ENCODE assay signal across 17 cellular contexts in genomic region chr17:44362056-44362355, GRCh38. TPM values are rescaled to one million over a fixed set of nuclear protein-coding genes. Genes with fewer than 3 reads are reported as not detected.
DNase-seq lines count a peak whose midpoint lies in the region; ATAC-seq, FAIRE-seq and TF ChIP-seq lines count a peak whose summit lies in the region.
"Had no signal": no experiment of that assay in that cellular context is flagged by ENCODE, and none has a peak within 500 bp of the region (broad histone marks: within the 10 kb centered on the region; RNA-seq: fewer than 3 reads in every experiment).

No MANE protein-coding gene starts in this region.

- H3K79me2 ChIP-seq in K562 (ENCODE audit: control insufficient read depth, insufficient read depth, low read length) = no peaks in the 10 kb centered on the region
- H3K79me2 ChIP-seq in neural cell (replicated peaks; ENCODE audit: insufficient read depth, low read length) = peaks cover 60% of the 10 kb centered on the region

- H3K27ac ChIP-seq in HUES48 (ENCODE audit: low read depth, low read length) (no peak overlapping the region), K562 (ENCODE audit: extremely low read depth, low read depth, low read length) (no peak overlapping the region), neural cell (ENCODE audit: low read length) (peak overlapping the region; percentile 91)
- H3K27ac ChIP-seq: coronary artery, ovary had no signal

- no TSS peak for BruUV-seq in K562 (replicated peaks; lab: Mats Ljungman, UMichigan)

- no peak for FAIRE-seq in K562 (lab: Jason Lieb, UNC)
- FAIRE-seq: keratinocyte, small intestine had no signal

- in situ Hi-C loops in K562 (cut with MboI) = no loop called here

- no peak overlapping the region for H3K4me2 ChIP-seq in K562 (ENCODE audit: insufficient read depth, low read length)
- H3K4me2 ChIP-seq in neural cell (ENCODE audit: low read length) = peak overlapping the region; percentile 78

- H3K27me3 ChIP-seq in HUES48 (ENCODE audit: control insufficient read depth, insufficient read depth, low read length) = no peaks in the 10 kb centered on the region; the same call in 1 of the 2 replicates
- H3K27me3 ChIP-seq in K562 (ENCODE audit: control insufficient read depth in 2 of 2, insufficient read depth in 2 of 2, low read length in 2 of 2) = no peaks in the 10 kb centered on the region; a peak in 1 of 5 replicates
- no peaks in the 10 kb centered on the region for H3K27me3 ChIP-seq in neural cell (ENCODE audit: insufficient read depth, low read depth, low read length)
- H3K27me3 ChIP-seq: BE2C, ovary had no signal

- intact Hi-C loops in K562 (cut with micrococcal nuclease) (no loop called here), head of caudate nucleus (cut with DNase I) (no loop called here)

- POLR2A ChIA-PET in K562 (lab: Yijun Ruan, JAX) = interaction anchor here (0.5 to 2.4 kb wide), 6 partner anchors 10 to 191 kb away, joined by 3 to 15 read pairs (median 4); no protein-coding TSS in a partner anchor

- H4K20me1 ChIP-seq in K562 (replicated peaks; ENCODE audit: control insufficient read depth, insufficient read depth, low read length) (peaks cover 9% of the 10 kb centered on the region), neural cell (ENCODE audit: insufficient read depth) (peaks cover 39% of the 10 kb centered on the region)

- H3K4me3 ChIP-seq in HUES48 (ENCODE audit: low read depth, low read length) (peak overlapping the region; percentile 29; the same call in 1 of the 2 replicates), K562 (no peak overlapping the region), neural cell (ENCODE audit: low read length) (peak overlapping the region; percentile 95)

- peaks cover 11% of the 10 kb centered on the region; the same call in 1 of the 2 replicates for H3K36me3 ChIP-seq in HUES48 (ENCODE audit: control insufficient read depth, insufficient read depth, low read length)
- no peaks in the 10 kb centered on the region for H3K36me3 ChIP-seq in K562 (ENCODE audit: control insufficient read depth, insufficient read depth, low read length)
- no peaks in the 10 kb centered on the region for H3K36me3 ChIP-seq in neural cell (ENCODE audit: insufficient read depth, low read length)
- H3K36me3 ChIP-seq: BE2C, ovary had no signal

- H3K9me1 ChIP-seq in K562 (ENCODE audit: control insufficient read depth, insufficient read depth, low read length) = no peaks in the 10 kb centered on the region

- H3K4me1 ChIP-seq in HUES48 (ENCODE audit: control insufficient read depth, insufficient read depth, low read length) (peaks cover 21% of the 10 kb centered on the region), K562 (replicated peaks in 1 of 2; ENCODE audit: control insufficient read depth in 2 of 2, insufficient read depth in 2 of 2, low read length in 2 of 2) (peaks cover 0 to 28% of the 10 kb centered on the region in 2 experiments; a peak in 3 of 5 replicates)

- no peak for TF ChIP-seq RAD21 in K562 (CRISPR knock-in tag; conservative IDR thresholded peaks at IDR 0.05 in 1 of 2, IDR thresholded peaks at IDR 0.05 in 1 of 2)
- TF ChIP-seq RAD21 in neural cell (conservative IDR thresholded peaks at IDR 0.05) = no peak

- H3K9me2 ChIP-seq in neural cell (ENCODE audit: insufficient read depth, low read length) = no peaks in the 10 kb centered on the region

- H3K9ac ChIP-seq in HUES48 (ENCODE audit: low read depth, low read length) (no peak overlapping the region), K562 (ENCODE audit: insufficient read depth in 1 of 2, low read depth in 2 of 2, low read length in 2 of 2) (no peak overlapping the region), neural cell (ENCODE audit: low read length) (peak overlapping the region; percentile 98)

- no peak for TF ChIP-seq EP300 in K562 (IDR thresholded peaks at IDR 0.05; ENCODE audit: low read length)
- no peak for TF ChIP-seq EP300 in neural cell (conservative IDR thresholded peaks at IDR 0.05; ENCODE audit: poor library complexity, severe bottlenecking)

- H3K9me3 ChIP-seq in HUES48 (ENCODE audit: control insufficient read depth, insufficient read depth, low read length) (no peaks in the 10 kb centered on the region), K562 (replicated peaks; ENCODE audit: control insufficient read depth, insufficient read depth, low read depth, low read length) (no peaks in the 10 kb centered on the region), neural cell (ENCODE audit: low read length) (no peaks in the 10 kb centered on the region)
- H3K9me3 ChIP-seq: BE2C, ovary had no signal

- H3F3A ChIP-seq in neural cell (ENCODE audit: insufficient read depth, low read length, poor library complexity, severe bottlenecking) = no peaks in the 10 kb centered on the region

- no peak for TF ChIP-seq POLR2A in K562 (conservative IDR thresholded peaks at IDR 0.05)

- DNase-seq in COR-L47 (lab: John Stamatoyannopoulos, UW) = peak; percentile 42
- no peak for DNase-seq in K562 (ENCODE audit: extremely low read depth in 1 of 4, low spot score in 3 of 4)
- no peak for DNase-seq in COLO829 (ENCODE audit: low spot score)
- DNase-seq in head of caudate nucleus = no peak
- no peak for DNase-seq in NCI-H1694 (lab: John Stamatoyannopoulos, UW)
- no peak for DNase-seq in medulla oblongata (ENCODE audit: extremely low spot score)
- DNase-seq: BE2C, MV-4-11, NCI-H2227 treated with DMSO at 0.1 percent for 48 hours, small intestine, T-helper 9 cell had no signal

- no peak for TF ChIP-seq CTCF in K562 (IDR thresholded peaks at IDR 0.05 in 2 of 3, conservative IDR thresholded peaks at IDR 0.05 in 1 of 3; ENCODE audit: insufficient read depth in 2 of 3, low read depth in 1 of 3, low read length in 3 of 3)
- TF ChIP-seq CTCF in neural cell (IDR thresholded peaks at IDR 0.05; ENCODE audit: poor library complexity, severe bottlenecking) = no peak

- H2AFZ ChIP-seq in K562 (ENCODE audit: low read depth, low read length) = no peak overlapping the region
- no peak overlapping the region for H2AFZ ChIP-seq in neural cell (ENCODE audit: low read depth, low read length)

- WGBS in K562 (ENCODE audit: insufficient coverage, low coverage, missing lambda C conversion rate) = 31% methylated on average over 2 of the region's 4 CpGs

- CTCF ChIA-PET in K562 (lab: Yijun Ruan, JAX; ENCODE audit: low intra/inter-chr PET ratio) = no interaction called here

- ATAC-seq in K562 = no peak

RNA-seq across cellular contexts. Expression of gene FAM171A2, which starts 1.6 kb away (rescaled TPM):
- total RNA-seq in K562 (2011; cell fraction: chromatin; rRNA removed; ENCODE audit: low replicate concordance) = 2.2 and 9.3 TPM in 2 replicates
- 10.4 and 11.3 TPM in 2 replicates for total RNA-seq in K562 (2011; cell fraction: nucleolus; rRNA removed)
- total RNA-seq in K562 (2011; cell fraction: nucleoplasm; rRNA removed) = 6.5 and 7.2 TPM in 2 replicates
- total RNA-seq in K562 (2014; rRNA removed) (7.3 and 10.2 TPM in 2 replicates), K562 (2014; rRNA removed; fragmentation: Illumina TruSeq; extraction: Trizol) (0.44 and 0.54 TPM in 2 replicates), K562 (2015; rRNA removed; fragmentation: Illumina TruSeq; extraction: Trizol) (1.2 and 1.4 TPM in 2 replicates), K562 (2021) (7.0 and 8.6 TPM in 2 replicates)
- polyA plus RNA-seq in K562 (2011; rRNA removed) (2.5 and 5.2 TPM in 2 replicates), K562 (2014; fragmentation: Illumina TruSeq; extraction: Trizol) (1.2 and 2.4 TPM in 2 replicates), K562 (2014; fragmentation: Nextera tagmentation; extraction: Ambion mirVana) (under 1 TPM in 1 of 2 experiments, not detected in 1; 0.10 TPM), K562 (2014; rRNA removed) (4.5 and 5.7 TPM in 2 replicates), neural cell (73.6 and 88.3 TPM in 2 replicates)
- polyA plus RNA-seq in K562 (2011; cell fraction: cytosol; rRNA removed) = 5.0 and 11.3 TPM in 2 replicates
- 7.6 and 9.3 TPM in 2 replicates for polyA plus RNA-seq in K562 (2011; cell fraction: nucleus; rRNA removed)
- 3.1 and 8.9 TPM in 2 replicates for polyA plus RNA-seq in K562 (2012)
- polyA minus RNA-seq in K562 (2011; rRNA and poly(A)+ RNA removed) = 1.6 and 2.1 TPM in 2 replicates
- 2.9 and 4.5 TPM in 2 replicates for polyA minus RNA-seq in K562 (2011; cell fraction: cytosol; rRNA and poly(A)+ RNA removed)
- polyA minus RNA-seq in K562 (2011; cell fraction: nucleus; rRNA and poly(A)+ RNA removed) = 1.6 and 3.9 TPM in 2 replicates
- 73.7 and 102 TPM in 2 replicates for polyA minus RNA-seq in neural cell

RNA-seq across cellular contexts. Expression of gene GRN, which starts 16.9 kb away (rescaled TPM):
- total RNA-seq in K562 (2011; cell fraction: chromatin; rRNA removed; ENCODE audit: low replicate concordance) = 22.1 and 107 TPM in 2 replicates
- total RNA-seq in K562 (2011; cell fraction: nucleolus; rRNA removed) = 206 and 251 TPM in 2 replicates
- 71.4 and 95.0 TPM in 2 replicates for total RNA-seq in K562 (2011; cell fraction: nucleoplasm; rRNA removed)
- total RNA-seq in K562 (2014; rRNA removed) = 51.0 and 69.9 TPM in 2 replicates
- total RNA-seq in K562 (2014; rRNA removed; fragmentation: Illumina TruSeq; extraction: Trizol) = 9.6 and 15.6 TPM in 2 replicates
- 20.7 and 21.4 TPM in 2 replicates for total RNA-seq in K562 (2015; rRNA removed; fragmentation: Illumina TruSeq; extraction: Trizol)
- 69.9 and 75.3 TPM in 2 replicates for total RNA-seq in K562 (2021)
- 11.5 and 62.4 TPM in 2 replicates for polyA plus RNA-seq in K562 (2011; rRNA removed)
- 34.3 and 53.6 TPM in 2 replicates for polyA plus RNA-seq in K562 (2011; cell fraction: cytosol; rRNA removed)
- polyA plus RNA-seq in K562 (2011; cell fraction: nucleus; rRNA removed) = 101 and 122 TPM in 2 replicates
- polyA plus RNA-seq in K562 (2012) = 77.5 and 193 TPM in 2 replicates
- polyA plus RNA-seq in K562 (2014; fragmentation: Illumina TruSeq; extraction: Trizol) = 35.2 and 63.4 TPM in 2 replicates
- polyA plus RNA-seq in K562 (2014; fragmentation: Nextera tagmentation; extraction: Ambion mirVana) = 1 to 10 TPM; 5.4 to 5.9 TPM
- polyA plus RNA-seq in K562 (2014; rRNA removed) = 36.4 and 36.6 TPM in 2 replicates
- polyA minus RNA-seq in K562 (2011; rRNA and poly(A)+ RNA removed) = 6.6 and 12.3 TPM in 2 replicates
- 47.6 and 80.7 TPM in 2 replicates for polyA minus RNA-seq in K562 (2011; cell fraction: cytosol; rRNA and poly(A)+ RNA removed)
- 31.0 and 38.4 TPM in 2 replicates for polyA minus RNA-seq in K562 (2011; cell fraction: nucleus; rRNA and poly(A)+ RNA removed)
- polyA plus RNA-seq in neural cell = 18.9 and 21.8 TPM in 2 replicates
- polyA minus RNA-seq in neural cell = 18.9 and 31.9 TPM in 2 replicates

RNA-seq across cellular contexts. Expression of gene ITGA2B, which starts 27.4 kb away (rescaled TPM):
- 22.8 and 48.7 TPM in 2 replicates for total RNA-seq in K562 (2011; cell fraction: chromatin; rRNA removed; ENCODE audit: low replicate concordance)
- 27.3 and 34.7 TPM in 2 replicates for total RNA-seq in K562 (2011; cell fraction: nucleolus; rRNA removed)
- 19.9 and 22.4 TPM in 2 replicates for total RNA-seq in K562 (2011; cell fraction: nucleoplasm; rRNA removed)
- total RNA-seq in K562 (2014; rRNA removed) = 8.8 and 14.2 TPM in 2 replicates
- total RNA-seq in K562 (2014; rRNA removed; fragmentation: Illumina TruSeq; extraction: Trizol) = 3.3 and 5.6 TPM in 2 replicates
- 4.8 and 5.2 TPM in 2 replicates for total RNA-seq in K562 (2015; rRNA removed; fragmentation: Illumina TruSeq; extraction: Trizol)
- total RNA-seq in K562 (2021) = 25.1 and 26.4 TPM in 2 replicates
- 3.5 and 9.4 TPM in 2 replicates for polyA plus RNA-seq in K562 (2011; rRNA removed)
- polyA plus RNA-seq in K562 (2011; cell fraction: cytosol; rRNA removed) = 4.3 and 5.3 TPM in 2 replicates
- 35.4 and 49.7 TPM in 2 replicates for polyA plus RNA-seq in K562 (2011; cell fraction: nucleus; rRNA removed)
- polyA plus RNA-seq in K562 (2012) = 16.0 and 29.7 TPM in 2 replicates
- polyA plus RNA-seq in K562 (2014; fragmentation: Illumina TruSeq; extraction: Trizol) = 7.9 and 10.1 TPM in 2 replicates
- 1 to 10 TPM; 1.1 to 1.6 TPM for polyA plus RNA-seq in K562 (2014; fragmentation: Nextera tagmentation; extraction: Ambion mirVana)
- polyA plus RNA-seq in K562 (2014; rRNA removed) = 16.9 and 17.0 TPM in 2 replicates
- polyA minus RNA-seq in K562 (2011; rRNA and poly(A)+ RNA removed) = 1.8 and 2.6 TPM in 2 replicates
- polyA minus RNA-seq in K562 (2011; cell fraction: cytosol; rRNA and poly(A)+ RNA removed) = 5.7 and 7.7 TPM in 2 replicates
- 10.6 and 13.4 TPM in 2 replicates for polyA minus RNA-seq in K562 (2011; cell fraction: nucleus; rRNA and poly(A)+ RNA removed)
- 3.1 and 3.9 TPM in 2 replicates for polyA plus RNA-seq in neural cell
- 2.4 and 2.8 TPM in 2 replicates for polyA minus RNA-seq in neural cell
- total RNA-seq: HT-29 had no signal
- polyA plus RNA-seq: keratinocyte had no signal

RNA-seq across cellular contexts. Expression of gene SLC25A39, which starts 37.4 kb away (rescaled TPM):
- 112 and 348 TPM in 2 replicates for total RNA-seq in K562 (2011; cell fraction: chromatin; rRNA removed; ENCODE audit: low replicate concordance)
- total RNA-seq in K562 (2011; cell fraction: nucleolus; rRNA removed) = 328 and 401 TPM in 2 replicates
- total RNA-seq in K562 (2011; cell fraction: nucleoplasm; rRNA removed) = 185 and 188 TPM in 2 replicates
- total RNA-seq in K562 (2014; rRNA removed) = 228 and 316 TPM in 2 replicates
- 47.0 and 72.5 TPM in 2 replicates for total RNA-seq in K562 (2014; rRNA removed; fragmentation: Illumina TruSeq; extraction: Trizol)
- 139 and 140 TPM in 2 replicates for total RNA-seq in K562 (2015; rRNA removed; fragmentation: Illumina TruSeq; extraction: Trizol)
- total RNA-seq in K562 (2021) = 266 and 268 TPM in 2 replicates
- polyA plus RNA-seq in K562 (2011; rRNA removed) = 121 and 188 TPM in 2 replicates
- polyA plus RNA-seq in K562 (2011; cell fraction: cytosol; rRNA removed) = 232 and 388 TPM in 2 replicates
- 426 and 555 TPM in 2 replicates for polyA plus RNA-seq in K562 (2011; cell fraction: nucleus; rRNA removed)
- 210 and 229 TPM in 2 replicates for polyA plus RNA-seq in K562 (2012)
- 238 and 276 TPM in 2 replicates for polyA plus RNA-seq in K562 (2014; fragmentation: Illumina TruSeq; extraction: Trizol)
- 1 to 10 TPM; 4.8 to 6.3 TPM for polyA plus RNA-seq in K562 (2014; fragmentation: Nextera tagmentation; extraction: Ambion mirVana)
- polyA plus RNA-seq in K562 (2014; rRNA removed) = 267 and 327 TPM in 2 replicates
- polyA minus RNA-seq in K562 (2011; rRNA and poly(A)+ RNA removed) = 34.0 and 42.0 TPM in 2 replicates
- polyA minus RNA-seq in K562 (2011; cell fraction: cytosol; rRNA and poly(A)+ RNA removed) = 75.4 and 108 TPM in 2 replicates
- 85.0 and 95.6 TPM in 2 replicates for polyA minus RNA-seq in K562 (2011; cell fraction: nucleus; rRNA and poly(A)+ RNA removed)
- polyA plus RNA-seq in neural cell = 73.4 and 98.8 TPM in 2 replicates
- polyA minus RNA-seq in neural cell = 23.5 and 28.0 TPM in 2 replicates

RNA-seq across cellular contexts. Expression of gene RUNDC3A, which starts 53.6 kb away (rescaled TPM):
- total RNA-seq in K562 (2011; cell fraction: chromatin; rRNA removed; ENCODE audit: low replicate concordance) = 0.23 TPM in 1 of 2 replicates, not detected in the other
- total RNA-seq in K562 (2011; cell fraction: nucleolus; rRNA removed) = 0.17 TPM in 1 of 2 replicates, not detected in the other
- total RNA-seq in K562 (2011; cell fraction: nucleoplasm; rRNA removed) = not detected in 2 replicates
- not detected in 2 replicates for total RNA-seq in K562 (2014; rRNA removed)
- not detected in 2 replicates for total RNA-seq in K562 (2014; rRNA removed; fragmentation: Illumina TruSeq; extraction: Trizol)
- total RNA-seq in K562 (2015; rRNA removed; fragmentation: Illumina TruSeq; extraction: Trizol) = not detected in 2 replicates
- total RNA-seq in K562 (2021) = not detected in 2 replicates
- polyA plus RNA-seq in K562 (2011; rRNA removed) = 0.05 TPM in 1 of 2 replicates, not detected in the other
- polyA plus RNA-seq in K562 (2011; cell fraction: cytosol; rRNA removed) = 0.07 and 0.49 TPM in 2 replicates
- 0.11 and 0.24 TPM in 2 replicates for polyA plus RNA-seq in K562 (2011; cell fraction: nucleus; rRNA removed)
- polyA plus RNA-seq in K562 (2012) = 0.10 and 0.36 TPM in 2 replicates
- not detected in 2 replicates for polyA plus RNA-seq in K562 (2014; fragmentation: Illumina TruSeq; extraction: Trizol)
- not detected for polyA plus RNA-seq in K562 (2014; fragmentation: Nextera tagmentation; extraction: Ambion mirVana)
- not detected in 2 replicates for polyA plus RNA-seq in K562 (2014; rRNA removed)
- 0.32 TPM in 1 of 2 replicates, not detected in the other for polyA minus RNA-seq in K562 (2011; rRNA and poly(A)+ RNA removed)
- not detected in 2 replicates for polyA minus RNA-seq in K562 (2011; cell fraction: cytosol; rRNA and poly(A)+ RNA removed)
- polyA minus RNA-seq in K562 (2011; cell fraction: nucleus; rRNA and poly(A)+ RNA removed) = not detected in 2 replicates
- 279 and 326 TPM in 2 replicates for polyA plus RNA-seq in neural cell
- 130 and 135 TPM in 2 replicates for polyA minus RNA-seq in neural cell
